ENCODE assay signal across 18 cellular contexts in the genomic region with DNA sequence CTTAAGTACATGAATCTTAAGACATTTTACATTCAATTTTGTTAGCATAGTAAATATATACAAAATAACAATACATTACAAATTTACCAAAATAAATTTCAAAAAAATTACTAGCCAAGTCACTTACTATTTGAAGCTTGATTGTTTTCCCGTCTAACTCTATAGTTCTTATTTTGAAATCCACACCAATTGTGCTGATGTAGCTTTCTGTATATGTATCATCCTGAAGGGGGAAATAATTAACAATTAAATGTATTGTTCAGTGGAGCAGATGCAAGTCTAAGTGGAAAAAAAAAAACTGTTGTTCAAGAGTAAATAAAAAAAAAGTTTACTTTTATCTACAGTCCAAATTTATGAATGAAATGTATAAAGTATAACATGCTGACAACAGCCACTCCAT.
"Had no signal": no experiment of that assay in that cellular context is flagged by ENCODE, and none has a peak within 500 bp of the region (broad histone marks: within the 10 kb centered on the region; RNA-seq: fewer than 3 reads in every experiment).

No MANE protein-coding gene starts in this region.

- H3K4me3 Mint-ChIP-seq: activated T-cell treated with anti-CD3 and anti-CD28 coated beads, Interleukin-2, amount 50 U/mL, for 4 hours; mesothelial cell of epicardium; naive thymus-derived CD8-positive, alpha-beta T cell; stimulated activated effector memory CD8-positive, alpha-beta T cell treated with anti-CD3 and anti-CD28 coated beads, Interleukin-12 subunit alpha, Interleukin-12 subunit beta, amount 100 ng/mL, for 72 hours; stimulated activated naive CD8-positive, alpha-beta T cell treated with anti-CD3 and anti-CD28 coated beads, Interleukin-15, amount 100 ng/mL, for 72 hours; T-cell had no signal

- H3K27ac Mint-ChIP-seq: mesothelial cell of epicardium had no signal

- DNase-seq: activated CD4-positive, alpha-beta T cell treated with anti-CD3 and anti-CD28 coated beads for 1 hour; activated CD4-positive, alpha-beta T cell treated with anti-CD3 and anti-CD28 coated beads, Interleukin-2, amount 50 U/mL, for 1 hour; activated CD8-positive, alpha-beta memory T cell treated with anti-CD3 and anti-CD28 coated beads for 24 hours; activated CD8-positive, alpha-beta memory T cell treated with anti-CD3 and anti-CD28 coated beads, Interleukin-2, amount 50 U/mL, for 4 hours; activated naive CD4-positive, alpha-beta T cell treated with Interleukin-2 at 50 U/mL for 16 hours; activated T-cell treated with anti-CD3 and anti-CD28 coated beads, Interleukin-2, amount 50 U/mL, for 4 hours; amygdala; cerebellar nuclear complex; kidney glomerular epithelial cell; left lung; naive thymus-derived CD8-positive, alpha-beta T cell; ovary; psoas muscle; stimulated activated CD4-positive, alpha-beta T cell treated with anti-CD3 and anti-CD28 coated beads, Interleukin-12 subunit alpha, Interleukin-12 subunit beta, amount 100 ng/mL, for 4 hours; stimulated activated naive CD8-positive, alpha-beta T cell treated with anti-CD3 and anti-CD28 coated beads, Interleukin-15, amount 100 ng/mL, for 72 hours; T-cell had no signal

- H3K4me1 Mint-ChIP-seq: mesothelial cell of epicardium had no signal

- H3K9me3 Mint-ChIP-seq: activated T-cell treated with anti-CD3 and anti-CD28 coated beads, Interleukin-2, amount 50 U/mL, for 4 hours; mesothelial cell of epicardium; naive thymus-derived CD8-positive, alpha-beta T cell; stimulated activated effector memory CD8-positive, alpha-beta T cell treated with anti-CD3 and anti-CD28 coated beads, Interleukin-12 subunit alpha, Interleukin-12 subunit beta, amount 100 ng/mL, for 72 hours; stimulated activated naive CD8-positive, alpha-beta T cell treated with anti-CD3 and anti-CD28 coated beads, Interleukin-15, amount 100 ng/mL, for 72 hours; T-cell had no signal

- ATAC-seq: activated T-cell treated with anti-CD3 and anti-CD28 coated beads, Interleukin-2, amount 50 U/mL, for 4 hours; left lung; naive thymus-derived CD8-positive, alpha-beta T cell; psoas muscle; stimulated activated effector memory CD8-positive, alpha-beta T cell treated with anti-CD3 and anti-CD28 coated beads, Interleukin-12 subunit alpha, Interleukin-12 subunit beta, amount 100 ng/mL, for 72 hours; stimulated activated naive CD8-positive, alpha-beta T cell treated with anti-CD3 and anti-CD28 coated beads, Interleukin-15, amount 100 ng/mL, for 72 hours; T-cell had no signal

- H3K27me3 Mint-ChIP-seq: naive thymus-derived CD8-positive, alpha-beta T cell; stimulated activated naive CD8-positive, alpha-beta T cell treated with anti-CD3 and anti-CD28 coated beads, Interleukin-15, amount 100 ng/mL, for 72 hours; T-cell had no signal
